ENCODE assay signal across 27 cellular contexts in the genomic region with DNA sequence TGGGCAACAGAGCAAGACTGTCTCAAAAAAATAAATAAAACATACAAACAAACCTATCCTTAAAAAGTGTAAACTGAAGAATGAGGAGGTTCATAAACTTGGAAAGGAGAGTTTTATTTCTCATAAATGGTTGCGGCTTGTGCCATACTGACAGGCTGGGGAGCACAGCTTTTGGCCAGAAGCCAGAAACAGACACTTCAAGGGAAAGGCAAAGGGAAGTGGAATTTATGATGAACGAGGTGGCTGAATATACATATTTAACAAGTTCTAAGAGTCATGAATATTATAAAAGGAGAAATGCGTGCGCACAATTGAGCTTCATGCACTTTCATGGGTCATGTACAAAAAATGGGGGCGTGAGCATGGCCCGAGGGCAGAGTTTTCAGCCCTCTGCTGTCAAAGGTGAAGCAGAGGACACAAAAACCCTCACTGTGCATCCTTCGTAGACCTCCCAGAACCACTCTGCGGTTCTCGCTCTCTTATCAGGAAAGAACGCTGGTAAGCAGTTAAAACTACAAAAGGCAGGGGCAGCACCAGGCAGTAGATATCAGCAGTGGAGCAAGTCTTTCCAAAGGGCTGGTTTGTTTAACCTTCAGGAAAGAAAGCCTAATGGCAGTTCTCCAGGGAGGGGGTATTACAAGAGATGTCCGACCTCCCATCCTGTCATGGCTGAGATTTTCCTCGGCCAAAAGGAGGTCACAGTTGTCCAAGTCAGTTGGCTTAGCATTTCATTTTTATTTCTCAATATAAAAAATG. TPM values are rescaled to one million over a fixed set of nuclear protein-coding genes. Genes with fewer than 3 reads are reported as not detected.
DNase-seq lines count a peak whose midpoint lies in the region; ATAC-seq and TF ChIP-seq lines count a peak whose summit lies in the region.
"Had no signal": no experiment of that assay in that cellular context is flagged by ENCODE, and none has a peak within 500 bp of the region (broad histone marks: within the 10 kb centered on the region; RNA-seq: fewer than 3 reads in every experiment).

No MANE protein-coding gene starts in this region.

- H3K27ac ChIP-seq in heart left ventricle (peak overlapping the region in 6 of 12 donors; percentile 3 to 55 (median 35)), subcutaneous abdominal adipose tissue (ENCODE audit: low read depth, low read length) (peak overlapping the region; percentile 71)
- H3K27ac ChIP-seq: prostate gland, SK-N-MC, thoracic aorta had no signal

- 56 to 61% (median 58%) methylated on average over 12 of the region's 12 CpGs for WGBS in heart left ventricle, 4 donors

- H3K4me1 Mint-ChIP-seq in glutamatergic neuron (ENCODE audit: low read depth, unreplicated experiment) = peaks cover 33% of the 10 kb centered on the region
- H3K4me1 Mint-ChIP-seq: activated B cell treated with CpG ODN at 0.5 μM for 24 hours had no signal

- peak overlapping the region; percentile 78 for H3K27ac Mint-ChIP-seq in glutamatergic neuron (ENCODE audit: unreplicated experiment)
- H3K27ac Mint-ChIP-seq: activated B cell treated with CpG ODN at 0.5 μM for 24 hours; activated CD8-positive, alpha-beta T cell treated with anti-CD3 and anti-CD28 coated beads for 36 hours; activated naive CD4-positive, alpha-beta T cell treated with anti-CD3 and anti-CD28 coated beads for 36 hours; CD4-positive, alpha-beta memory T cell had no signal

- no peaks in the 10 kb centered on the region for H3K9me3 Mint-ChIP-seq in glutamatergic neuron (ENCODE audit: unreplicated experiment)

- peaks cover 0 to 9% (median 0%) of the 10 kb centered on the region in 12 donors for H3K9me3 ChIP-seq in heart left ventricle
- H3K9me3 ChIP-seq in subcutaneous abdominal adipose tissue (ENCODE audit: control insufficient read depth in 5 of 5, low read length in 5 of 5) = peaks cover 0 to 4% (median 3%) of the 10 kb centered on the region in 5 donors
- H3K9me3 ChIP-seq: prostate gland, thoracic aorta had no signal

- H3K9ac ChIP-seq in subcutaneous abdominal adipose tissue (ENCODE audit: low read length in 5 of 5) = no peak overlapping the region

- no peaks in the 10 kb centered on the region for H3K27me3 ChIP-seq in heart left ventricle
- H3K27me3 ChIP-seq in subcutaneous abdominal adipose tissue (ENCODE audit: control insufficient read depth in 5 of 5, insufficient read depth in 4 of 5, low read length in 5 of 5) = no peaks in the 10 kb centered on the region

- DNase-seq in heart left ventricle (peak in 1 of 5 donors; percentile 12), cardiac septum (ENCODE audit: low spot score) (no peak), NB4 (ENCODE audit: low read depth) (peak; percentile 11), glutamatergic neuron (no peak), NCI-H1048 (lab: John Stamatoyannopoulos, UW) (no peak), dedifferentiated amniotic fluid mesenchymal stem cell (ENCODE audit: extremely low spot score) (no peak)
- DNase-seq: activated B cell treated with CpG ODN at 0.5 μM for 24 hours; activated CD8-positive, alpha-beta T cell treated with anti-CD3 and anti-CD28 coated beads for 36 hours; activated naive CD4-positive, alpha-beta T cell treated with anti-CD3 and anti-CD28 coated beads for 36 hours; anterior cingulate cortex; CD4-positive, alpha-beta memory T cell; central memory CD4-positive, alpha-beta T cell; erythroblast; foreskin fibroblast; hypothalamus; KG1; NCI-H1105; NCI-H2029 treated with DMSO at 0.1 percent for 48 hours; NCI-H446 treated with DMSO at 0.1 percent for 48 hours; NK-92 treated with Interleukin-12 subunit alpha and Interleukin-12 subunit beta, amount 100 ng/mL, for 24 hours; stimulated activated CD4-positive, alpha-beta T cell treated with anti-CD3 and anti-CD28 coated beads, Interleukin-1b, Interleukin-23, amount 100 ng/mL, for 48 hours had no signal

- ATAC-seq in heart left ventricle (peak; percentile 37 to 90 (median 60)), HG02981 (IDR thresholded peaks at IDR 0.05; ENCODE audit: unreplicated experiment) (no peak)
- ATAC-seq: activated CD8-positive, alpha-beta T cell treated with anti-CD3 and anti-CD28 coated beads for 36 hours had no signal

- H3K4me3 Mint-ChIP-seq in glutamatergic neuron (ENCODE audit: unreplicated experiment) = no peak overlapping the region
- H3K4me3 Mint-ChIP-seq: activated B cell treated with CpG ODN at 0.5 μM for 24 hours; activated CD8-positive, alpha-beta T cell treated with anti-CD3 and anti-CD28 coated beads for 36 hours; activated naive CD4-positive, alpha-beta T cell treated with anti-CD3 and anti-CD28 coated beads for 36 hours had no signal

- H3K4me3 ChIP-seq in heart left ventricle (no peak overlapping the region), NB4 (ENCODE audit: low read depth, low read length) (no peak overlapping the region), subcutaneous abdominal adipose tissue (ENCODE audit: low read depth in 1 of 5, low read length in 5 of 5) (no peak overlapping the region)
- H3K4me3 ChIP-seq: lung, prostate gland, SK-N-MC, thoracic aorta had no signal

- no peaks in the 10 kb centered on the region for H3K27me3 Mint-ChIP-seq in glutamatergic neuron (ENCODE audit: unreplicated experiment)
- H3K27me3 Mint-ChIP-seq: activated B cell treated with CpG ODN at 0.5 μM for 24 hours; activated CD8-positive, alpha-beta T cell treated with anti-CD3 and anti-CD28 coated beads for 36 hours; CD4-positive, alpha-beta memory T cell had no signal

- peaks cover 0 to 10% (median 7%) of the 10 kb centered on the region in 12 donors for H3K4me1 ChIP-seq in heart left ventricle
- peaks cover 3 to 19% (median 15%) of the 10 kb centered on the region in 5 donors for H3K4me1 ChIP-seq in subcutaneous abdominal adipose tissue (ENCODE audit: control insufficient read depth in 5 of 5, insufficient read depth in 5 of 5, low read length in 5 of 5)
- H3K4me1 ChIP-seq: prostate gland had no signal

- peaks cover 7% of the 10 kb centered on the region for H3K36me3 Mint-ChIP-seq in glutamatergic neuron (ENCODE audit: unreplicated experiment)

- H3K36me3 ChIP-seq in heart left ventricle = peaks cover 0 to 5% (median 0%) of the 10 kb centered on the region in 9 donors
- peaks cover under 1 to 9% (median 5%) of the 10 kb centered on the region in 5 donors for H3K36me3 ChIP-seq in subcutaneous abdominal adipose tissue (ENCODE audit: control insufficient read depth in 5 of 5, insufficient read depth in 5 of 5, low read length in 5 of 5)
- H3K36me3 ChIP-seq: prostate gland, thoracic aorta had no signal

- no peak for TF ChIP-seq CTCF in heart left ventricle (IDR thresholded peaks at IDR 0.05)
- TF ChIP-seq CTCF in NB4 (IDR thresholded peaks at IDR 0.05; ENCODE audit: low read depth, low read length) = no peak
- TF ChIP-seq CTCF in glutamatergic neuron (IDR thresholded peaks at IDR 0.05; ENCODE audit: partially characterized antibody, unreplicated experiment) = no peak

- intact Hi-C loops in heart left ventricle (cut with DNase I) (no loop called here), cardiac septum (cut with DNase I) (no loop called here)

- TF ChIP-seq POLR2A in heart left ventricle (IDR thresholded peaks at IDR 0.05) (no peak), NB4 (IDR thresholded peaks at IDR 0.05; ENCODE audit: extremely low read depth, insufficient read length) (no peak)

RNA-seq across cellular contexts. Expression of a gene that starts 29.1 kb away (rescaled TPM):
- total RNA-seq in heart left ventricle (10 to 100 TPM; 28.5 to 54.7 (median 39.7) TPM), cardiac septum (39.7 TPM), glutamatergic neuron (ENCODE audit: unreplicated experiment) (28.5 TPM)
- 10 to 100 TPM; 19.0 to 28.8 TPM for polyA plus RNA-seq in heart left ventricle
